Comparison of ENCODE assay signal across 22 cellular contexts in the genomic region with DNA sequence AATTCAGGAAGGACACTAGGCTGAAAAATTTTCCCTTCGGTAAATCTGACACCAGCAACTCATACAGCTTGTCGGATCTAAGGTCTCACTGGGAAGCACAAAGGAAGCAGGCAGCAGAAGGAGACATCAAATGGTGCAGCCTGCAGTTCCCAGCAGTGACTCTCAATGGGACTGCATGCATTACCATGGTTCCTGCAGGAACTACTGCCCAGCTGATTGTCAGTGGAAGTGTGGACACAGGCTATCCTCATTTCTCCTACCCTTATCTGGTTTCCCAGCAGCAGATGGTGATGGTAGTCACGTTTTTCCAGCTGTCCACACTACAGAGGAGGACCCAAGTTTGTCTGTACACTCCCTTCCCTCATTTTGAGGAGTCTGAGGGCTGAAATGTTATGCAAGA.
DNase-seq lines count a peak whose midpoint lies in the region; ATAC-seq, FAIRE-seq and TF ChIP-seq lines count a peak whose summit lies in the region.
"Had no signal": no experiment of that assay in that cellular context is flagged by ENCODE, and none has a peak within 500 bp of the region (broad histone marks: within the 10 kb centered on the region; RNA-seq: fewer than 3 reads in every experiment).

No MANE protein-coding gene starts in this region.

- no peak overlapping the region for H3K27ac Mint-ChIP-seq in neural progenitor cell
- H3K27ac Mint-ChIP-seq: CD4-positive, CD25-positive, alpha-beta regulatory T cell; H9 had no signal

- no peak overlapping the region for H2BK5ac ChIP-seq in H1 (ENCODE audit: low read depth, low read length)

- H3K4me1 ChIP-seq in H1 (replicated peaks in 1 of 4; ENCODE audit: control insufficient read depth in 3 of 4, insufficient read depth in 4 of 4, low read length in 3 of 4) (no peaks in the 10 kb centered on the region; a peak in 1 of 7 replicates), neural progenitor cell (peaks cover 16% of the 10 kb centered on the region)
- H3K4me1 ChIP-seq: BLaER1 had no signal

- no peak overlapping the region for H4K91ac ChIP-seq in H1 (replicated peaks; ENCODE audit: insufficient read length, low read length)

- no peak overlapping the region for H3K18ac ChIP-seq in H1 (ENCODE audit: extremely low read depth, low read length)

- H3K4me3 ChIP-seq in H1 (ENCODE audit: extremely low read depth in 1 of 4, insufficient read depth in 2 of 4, low read depth in 3 of 4, low read length in 4 of 4) (no peak overlapping the region), neural progenitor cell (no peak overlapping the region)
- H3K4me3 ChIP-seq: BLaER1, PC-9 had no signal

- H3K79me2 ChIP-seq in H1 (ENCODE audit: control insufficient read depth in 1 of 2, insufficient read depth in 2 of 2, low read length in 2 of 2) = no peaks in the 10 kb centered on the region
- H3K79me2 ChIP-seq in neural progenitor cell (ENCODE audit: low read depth) = no peaks in the 10 kb centered on the region

- H3K9ac ChIP-seq in H1 (replicated peaks in 1 of 4; ENCODE audit: extremely low read depth in 1 of 4, low read depth in 3 of 4, low read length in 3 of 4) (no peak overlapping the region), neural progenitor cell (no peak overlapping the region)
- H3K9ac ChIP-seq: BLaER1 had no signal

- peaks cover 23% of the 10 kb centered on the region for H3K4me1 Mint-ChIP-seq in neural progenitor cell

- DNase-seq in DMS53 (lab: John Stamatoyannopoulos, UW) = peak; percentile 2
- no peak for DNase-seq in DMS53 treated with DMSO at 0.1 percent for 48 hours (lab: John Stamatoyannopoulos, UW; ENCODE audit: unreplicated experiment)
- peak; percentile 55 to 84 for DNase-seq in NCI-H524 (lab: John Stamatoyannopoulos, UW)
- DNase-seq in H1 (ENCODE audit: low read depth in 1 of 2, low spot score in 2 of 2) = no peak
- peak; percentile 49 for DNase-seq in neural progenitor cell (ENCODE audit: low spot score)
- no peak for DNase-seq in HUDEP-2 (lab: John Stamatoyannopoulos, UW; ENCODE audit: unreplicated experiment in 76 of 76)
- DNase-seq: 8988T; CD4-positive, CD25-positive, alpha-beta regulatory T cell; DND-41; H9; KBM-7; NCI-H1105 treated with DMSO at 0.1 percent for 48 hours; NCI-H146; NCI-H2029; NCI-H345; NCI-H510A treated with DMSO at 0.1 percent for 48 hours; NCI-H774; PC-9 had no signal

- peaks cover 2% of the 10 kb centered on the region for H3K27me3 Mint-ChIP-seq in neural progenitor cell (ENCODE audit: insufficient read depth, low read depth)
- H3K27me3 Mint-ChIP-seq: CD4-positive, CD25-positive, alpha-beta regulatory T cell had no signal

- H3K9me3 ChIP-seq in H1 (ENCODE audit: insufficient read depth in 2 of 2, low read depth in 1 of 2, low read length in 1 of 2) (0 out of 4 replicates have a peak, but pooled peaks cover 0 to 1% of the 10 kb centered on the region in 2 experiments), neural progenitor cell (ENCODE audit: low read depth) (no peaks in the 10 kb centered on the region)

- peak; percentile 91 for FAIRE-seq in H1 (lab: Jason Lieb, UNC)
- FAIRE-seq: HTR-8/SVneo had no signal

- no peak overlapping the region for H4K5ac ChIP-seq in H1 (ENCODE audit: insufficient read length, low read depth, low read length)

- no peak overlapping the region for H4K8ac ChIP-seq in H1 (ENCODE audit: extremely low read depth, insufficient read depth, low read length)

- no peak; a peak in 1 of 4 replicates for TF ChIP-seq RAD21 in H1 (IDR thresholded peaks at IDR 0.05 in 1 of 2, conservative IDR thresholded peaks at IDR 0.05 in 1 of 2; ENCODE audit: low read depth in 2 of 2, low read length in 2 of 2)

- POLR2A ChIA-PET in H1 (lab: Charles Lee; ENCODE audit: partially characterized antibody) = no interaction called here

- H3K79me1 ChIP-seq in H1 (ENCODE audit: low read depth, low read length) = no peaks in the 10 kb centered on the region

- no peak overlapping the region for H2BK15ac ChIP-seq in H1 (ENCODE audit: low read length)

- H3K36me3 ChIP-seq in H1 (ENCODE audit: control insufficient read depth in 2 of 4, insufficient read depth in 4 of 4, low read length in 3 of 4) (no peaks in the 10 kb centered on the region), neural progenitor cell (no peaks in the 10 kb centered on the region)
- H3K36me3 ChIP-seq: BLaER1 had no signal

- H2AK5ac ChIP-seq in H1 (ENCODE audit: low read depth, low read length) = no peak overlapping the region

- H3K27me3 ChIP-seq in H1 (replicated peaks in 1 of 4; ENCODE audit: control insufficient read depth in 3 of 4, extremely low read depth in 1 of 4, insufficient read depth in 3 of 4, low read length in 3 of 4) = no peaks in the 10 kb centered on the region
- H3K27me3 ChIP-seq in neural progenitor cell = no peaks in the 10 kb centered on the region

- H2BK20ac ChIP-seq in H1 (ENCODE audit: low read length) = no peak overlapping the region

- no peaks in the 10 kb centered on the region for H3F3A ChIP-seq in neural progenitor cell (ENCODE audit: low read depth)

- no peak overlapping the region for H3K27ac ChIP-seq in H1 (ENCODE audit: low read depth, low read length)
- H3K27ac ChIP-seq in neural progenitor cell = no peak overlapping the region
- H3K27ac ChIP-seq: BLaER1, PC-9 had no signal

- 71% methylated on average over 3 of the region's 3 CpGs; no CpG with 5 or more reads in 1 of the 2 experiments for WGBS in H1 (ENCODE audit: extremely low coverage in 1 of 2, insufficient coverage in 1 of 2, insufficient read length in 1 of 2, insufficient replicate concordance in 2 of 2, low coverage in 1 of 2, low lambda C conversion rate in 2 of 2, missing lambda C conversion rate in 1 of 2), 2 experiments

- TF ChIP-seq POLR2A in H1 (IDR thresholded peaks at IDR 0.05; ENCODE audit: control extremely low read depth in 1 of 2, low read depth in 2 of 2, low read length in 2 of 2) = no peak

- CTCF ChIA-PET in H1 (lab: Charles Lee; ENCODE audit: partially characterized antibody) = no interaction called here

- no peaks in the 10 kb centered on the region for H4K20me1 ChIP-seq in H1 (replicated peaks in 1 of 2; ENCODE audit: control insufficient read depth in 1 of 2, insufficient read depth in 2 of 2, low read length in 2 of 2)
- H4K20me1 ChIP-seq in neural progenitor cell (ENCODE audit: low read depth) = no peaks in the 10 kb centered on the region
- H4K20me1 ChIP-seq: BLaER1 had no signal

- H3K4ac ChIP-seq in H1 (replicated peaks; ENCODE audit: insufficient read length, low read depth, low read length) = no peak overlapping the region

- no peak overlapping the region for H3K23ac ChIP-seq in H1 (ENCODE audit: insufficient read length)

- H3K23me2 ChIP-seq in H1 (ENCODE audit: low read depth, low read length) = no peaks in the 10 kb centered on the region

- H3K14ac ChIP-seq in H1 (ENCODE audit: insufficient read length) = no peak overlapping the region

- H3K4me3 Mint-ChIP-seq in neural progenitor cell = no peak overlapping the region
- H3K4me3 Mint-ChIP-seq: CD4-positive, CD25-positive, alpha-beta regulatory T cell; H9 had no signal

- no peak overlapping the region for H2BK12ac ChIP-seq in H1 (ENCODE audit: low read depth, low read length)

- H3K9me3 Mint-ChIP-seq in neural progenitor cell = peaks cover 15% of the 10 kb centered on the region

- H2BK120ac ChIP-seq in H1 (replicated peaks; ENCODE audit: low read depth, low read length) = no peak overlapping the region

- H3K36me3 Mint-ChIP-seq in neural progenitor cell = no peaks in the 10 kb centered on the region
- H3K36me3 Mint-ChIP-seq: CD4-positive, CD25-positive, alpha-beta regulatory T cell had no signal

- H2AFZ ChIP-seq in H1 (ENCODE audit: low read length) = no peak overlapping the region
- peak overlapping the region; percentile 51 for H2AFZ ChIP-seq in neural progenitor cell (replicated peaks)
- H2AFZ ChIP-seq: PC-9 had no signal

- no peak for TF ChIP-seq EP300 in H1 (IDR thresholded peaks at IDR 0.05; ENCODE audit: borderline replicate concordance in 1 of 2, low read depth in 2 of 2, low read length in 2 of 2)

- no peak for TF ChIP-seq CTCF in H1 (IDR thresholded peaks at IDR 0.05; ENCODE audit: control extremely low read depth in 1 of 3, insufficient read depth in 1 of 3, low read depth in 1 of 3, low read length in 3 of 3)
- TF ChIP-seq CTCF in neural progenitor cell (IDR thresholded peaks at IDR 0.05) = no peak

- no peak for ATAC-seq in GM18870 (IDR thresholded peaks at IDR 0.05; ENCODE audit: unreplicated experiment)
- ATAC-seq: Right ventricle myocardium inferior had no signal

- H3K4me2 ChIP-seq in H1 (ENCODE audit: insufficient read depth in 1 of 2, low read depth in 2 of 2, low read length in 2 of 2) (no peak overlapping the region), neural progenitor cell (peak overlapping the region; percentile 34)
- H3K4me2 ChIP-seq: BLaER1, PC-9 had no signal

- no peak overlapping the region for H3K56ac ChIP-seq in H1 (replicated peaks; ENCODE audit: insufficient read length, low read depth, low read length)

TF ChIP-seq in H1, 55 proteins besides CTCF, POLR2A, EP300 and RAD21:
- TF ChIP-seq TCF12 (IDR thresholded peaks at IDR 0.05; ENCODE audit: low read depth, low read length) (no peak), SIN3A (conservative IDR thresholded peaks at IDR 0.05 in 1 of 2, IDR thresholded peaks at IDR 0.05 in 1 of 2; ENCODE audit: low read depth in 1 of 2, low read length in 2 of 2) (peak; percentile 88; a peak in 2 of 4 replicates)

Comparison
In these comparisons a context has a peak if more than half of its experiments do, and no peak if none do; other contexts are left out.
1. DNase-seq: peak in DMS53 (single experiment), NCI-H524 (2 of 2) and neural progenitor cell (single experiment); none in DMS53 treated with DMSO at 0.1 percent for 48 hours (single experiment), H1 (0 of 2) and HUDEP-2 (0 of 76).